9 cellular contexts compared by ENCODE assay signal in genomic region chr14:36271939-36272907, GRCh38. TPM values are rescaled to one million over a fixed set of nuclear protein-coding genes. Genes with fewer than 3 reads are reported as not detected.
A peak's percentile ranks its signal among the peaks of the same experiment; 100 is the strongest.
DNase-seq lines count a peak whose midpoint lies in the region; ATAC-seq and TF ChIP-seq lines count a peak whose summit lies in the region.
"Had no signal": no experiment of that assay in that cellular context is flagged by ENCODE, and none has a peak within 500 bp of the region (broad histone marks: within the 10 kb centered on the region; RNA-seq: fewer than 3 reads in every experiment).

No MANE protein-coding gene starts in this region.

- peaks cover 2% of the 10 kb centered on the region; the same call in 1 of the 2 replicates for H3K27me3 ChIP-seq in GM06990 (replicated peaks; ENCODE audit: control insufficient read depth, insufficient read depth, low read length)
- peaks cover 0 to 71% (median 61%) of the 10 kb centered on the region in 7 donors for H3K27me3 ChIP-seq in heart right ventricle

- H3K4me3 ChIP-seq in GM06990 (replicated peaks; ENCODE audit: low read depth, low read length) (no peak overlapping the region), heart right ventricle (peak overlapping the region in 6 of 10 donors; percentile 22 to 39 (median 30))
- H3K4me3 ChIP-seq: HAP-1 had no signal

- peaks cover 0 to 12% (median 9%) of the 10 kb centered on the region in 9 donors for H3K4me1 ChIP-seq in heart right ventricle

- WGBS in heart right ventricle, 2 donors: 3 to 6% methylated on average over 29 of the region's 29 CpGs

- H3K9me3 ChIP-seq in heart right ventricle: no peaks in the 10 kb centered on the region
- H3K9me3 ChIP-seq: HAP-1 had no signal

- intact Hi-C loops in heart right ventricle (cut with DNase I): no loop called here

- DNase-seq in GM06990 (ENCODE audit: extremely low read depth, insufficient read length) (peak; percentile 4), heart right ventricle (no peak), NCI-H1417 treated with DMSO at 0.1 percent for 48 hours (lab: John Stamatoyannopoulos, UW) (no peak), HT-29 (ENCODE audit: low spot score) (no peak)
- peak; percentile 7 for DNase-seq in activated CD8-positive, alpha-beta memory T cell treated with anti-CD3 and anti-CD28 coated beads, Interleukin-2, amount 50 U/mL, for 24 hours (ENCODE audit: extremely low read depth)
- peak; percentile 56 for DNase-seq in stimulated activated CD4-positive, alpha-beta T cell treated with anti-CD3 and anti-CD28 coated beads, Interleukin-1b, Interleukin-23, amount 100 ng/mL, for 48 hours

- TF ChIP-seq CTCF in GM06990 (IDR thresholded peaks at IDR 0.05; ENCODE audit: insufficient read depth, low read length, poor library complexity, severe bottlenecking) (no peak), heart right ventricle (IDR thresholded peaks at IDR 0.05) (no peak)

- ATAC-seq in heart right ventricle (peak in 1 of 8 donors; percentile 34), HG03135 (IDR thresholded peaks at IDR 0.05; ENCODE audit: unreplicated experiment) (no peak), GM21360 (IDR thresholded peaks at IDR 0.05; ENCODE audit: unreplicated experiment) (no peak)

- H3K27ac ChIP-seq in heart right ventricle: no peak overlapping the region

- H3K36me3 ChIP-seq in GM06990 (ENCODE audit: control insufficient read depth, insufficient read depth, low read length): no peaks in the 10 kb centered on the region
- H3K36me3 ChIP-seq in heart right ventricle: no peaks in the 10 kb centered on the region
- H3K36me3 ChIP-seq: HAP-1 had no signal

RNA-seq across cellular contexts. Expression of gene MBIP, which starts 48.2 kb away (rescaled TPM):
- total RNA-seq in heart right ventricle: 10 to 100 TPM in 7 of 10 donors, 1 to 10 TPM in 3; 8.3 to 15.1 (median 10.2) TPM
- 10 to 100 TPM in 1 of 2 donors, 1 to 10 TPM in 1; 8.2 to 13.5 TPM for polyA plus RNA-seq in heart right ventricle
- 2.1 and 2.5 TPM in 2 replicates for total RNA-seq in HT-29 (2014; rRNA removed; shearing (Covaris generic))

Comparison
In these comparisons a context has a peak if more than half of its experiments do, and no peak if none do; other contexts are left out.
1. DNase-seq: peak in GM06990 (single experiment), activated CD8-positive, alpha-beta memory T cell treated with anti-CD3 and anti-CD28 coated beads, Interleukin-2, amount 50 U/mL, for 24 hours (single experiment) and stimulated activated CD4-positive, alpha-beta T cell treated with anti-CD3 and anti-CD28 coated beads, Interleukin-1b, Interleukin-23, amount 100 ng/mL, for 48 hours (single experiment); none in heart right ventricle (0 of 2), NCI-H1417 treated with DMSO at 0.1 percent for 48 hours (single experiment) and HT-29 (single experiment).